ENCODE assay signal across 9 cellular contexts in genomic region chr14:23056257-23056955, GRCh38. TPM values are rescaled to one million over a fixed set of nuclear protein-coding genes. Genes with fewer than 3 reads are reported as not detected.
A peak's percentile ranks its signal among the peaks of the same experiment; 100 is the strongest.
DNase-seq lines count a peak whose midpoint lies in the region; ATAC-seq and TF ChIP-seq lines count a peak whose summit lies in the region.
"Had no signal": no experiment of that assay in that cellular context is flagged by ENCODE, and none has a peak within 500 bp of the region (broad histone marks: within the 10 kb centered on the region; RNA-seq: fewer than 3 reads in every experiment).

No MANE protein-coding gene starts in this region.

- H3K27ac ChIP-seq in dorsolateral prefrontal cortex (peak overlapping the region in 11 of 59 donors; percentile 21 to 87 (median 69)), mesendoderm (ENCODE audit: low read depth, low read length) (no peak overlapping the region)

- H3K27ac Mint-ChIP-seq in activated B cell treated with CpG ODN at 0.5 μM for 24 hours: peak overlapping the region; percentile 13

- intact Hi-C loops in activated B cell treated with CpG ODN at 0.5 μM for 24 hours (cut with micrococcal nuclease): loop anchor here (1.0 to 10.0 kb wide), 6 partner anchors 34 to 742 kb away; partner anchors contain the start of gene LRP10
- intact Hi-C loops in dorsolateral prefrontal cortex (cut with DNase I): loop anchor here in 1 of 2 donors (2.0 to 10.0 kb wide), 3 partner anchors 20 to 502 kb away; no protein-coding TSS in a partner anchor

- H3K27me3 ChIP-seq in dorsolateral prefrontal cortex (no peaks in the 10 kb centered on the region), mesendoderm (ENCODE audit: insufficient read depth, low read length, poor library complexity) (no peaks in the 10 kb centered on the region)

- H4K5ac ChIP-seq in mesendoderm (ENCODE audit: low read length): no peak overlapping the region

- no peak overlapping the region for H3K23ac ChIP-seq in mesendoderm (ENCODE audit: low read length)

- H3K4ac ChIP-seq in mesendoderm (ENCODE audit: low read depth, low read length): no peak overlapping the region

- no peaks in the 10 kb centered on the region for H3K9me3 Mint-ChIP-seq in activated B cell treated with CpG ODN at 0.5 μM for 24 hours

- H3K36me3 Mint-ChIP-seq in activated B cell treated with CpG ODN at 0.5 μM for 24 hours (ENCODE audit: low read depth): peaks cover 32% of the 10 kb centered on the region

- CTCF ChIA-PET in activated B cell treated with CpG ODN at 0.5 μM for 24 hours (lab: Charles Lee): interaction anchor here (1.1 to 10.5 kb wide), 5 partner anchors 12 to 84 kb away, joined by 4 to 284 read pairs (median 18); partner anchors contain the start of gene AJUBA

- no peaks in the 10 kb centered on the region for H3K79me2 ChIP-seq in mesendoderm (ENCODE audit: control insufficient read depth, insufficient read depth, low read length)

- H3K4me3 ChIP-seq in dorsolateral prefrontal cortex (peak overlapping the region in 53 of 59 donors; percentile 57 to 82 (median 73)), mesendoderm (ENCODE audit: low read length) (peak overlapping the region; percentile 59)

- H4K8ac ChIP-seq in mesendoderm (ENCODE audit: low read depth, low read length): no peak overlapping the region

- H2BK5ac ChIP-seq in mesendoderm (ENCODE audit: low read length): no peak overlapping the region

- peak overlapping the region; percentile 90 for H3K9ac ChIP-seq in mesendoderm (ENCODE audit: low read length)

- no peak overlapping the region for H2BK15ac ChIP-seq in mesendoderm (replicated peaks; ENCODE audit: low read depth)

- WGBS in mesendoderm (ENCODE audit: extremely low coverage, insufficient coverage, low lambda C conversion rate): no CpG with 5 or more reads among the region's 14 CpGs

- peaks cover 6% of the 10 kb centered on the region for H3K36me3 ChIP-seq in mesendoderm (ENCODE audit: control insufficient read depth, insufficient read depth, low read length)

- no peak overlapping the region for H2BK120ac ChIP-seq in mesendoderm (ENCODE audit: low read depth, low read length)

- H2AK5ac ChIP-seq in mesendoderm (ENCODE audit: low read length): no peak overlapping the region

- POLR2A ChIA-PET in activated B cell treated with CpG ODN at 0.5 μM for 24 hours (lab: Charles Lee): interaction anchor here (2.0 to 3.3 kb wide), 4 partner anchors 39 to 74 kb away, joined by 8 to 18 read pairs (median 12); partner anchors contain the start of genes ACIN1, AJUBA and C14orf119

- H3K4me1 ChIP-seq in mesendoderm (ENCODE audit: control insufficient read depth, low read depth, low read length): no peaks in the 10 kb centered on the region

- DNase-seq in activated B cell treated with CpG ODN at 0.5 μM for 24 hours (peak; percentile 64), dorsolateral prefrontal cortex (peak in 5 of 10 donors; percentile 26 to 51 (median 44)), mesendoderm (peak; percentile 93), cortex of kidney (lab: John Stamatoyannopoulos, UW) (no peak), NCI-H2107 (lab: John Stamatoyannopoulos, UW) (no peak)
- DNase-seq in stimulated activated CD8-positive, alpha-beta memory T cell treated with anti-CD3 and anti-CD28 coated beads, Interleukin-2, amount 100 ng/mL, for 48 hours (ENCODE audit: low read depth in 2 of 2): peak; percentile 50 to 60

- no peak for TF ChIP-seq CTCF in activated B cell treated with CpG ODN at 0.5 μM for 24 hours (IDR thresholded peaks at IDR 0.05)
- TF ChIP-seq CTCF in dorsolateral prefrontal cortex (IDR thresholded peaks at IDR 0.05 in 54 of 56, conservative IDR thresholded peaks at IDR 0.05 in 2 of 56; ENCODE audit: low read depth in 1 of 56, partially characterized antibody in 56 of 56): peak in 54 of 56 donors; percentile 18 to 71 (median 57)

- peaks cover 2% of the 10 kb centered on the region for H3K79me1 ChIP-seq in mesendoderm (ENCODE audit: low read length)

- ATAC-seq in GM18861 (IDR thresholded peaks at IDR 0.05; ENCODE audit: unreplicated experiment) (peak; percentile 58), HG03280 (IDR thresholded peaks at IDR 0.05; ENCODE audit: unreplicated experiment) (peak; percentile 47), activated B cell treated with CpG ODN at 0.5 μM for 24 hours (ENCODE audit: low read depth) (peak; percentile 73)

- H3K4me2 ChIP-seq in mesendoderm (ENCODE audit: low read length): peak overlapping the region; percentile 47

- peaks cover 18% of the 10 kb centered on the region for H3K4me1 Mint-ChIP-seq in activated B cell treated with CpG ODN at 0.5 μM for 24 hours

- no peak overlapping the region for H3K18ac ChIP-seq in mesendoderm (ENCODE audit: low read length)

- peak overlapping the region; percentile 79 for H3K4me3 Mint-ChIP-seq in activated B cell treated with CpG ODN at 0.5 μM for 24 hours

- peak overlapping the region; percentile 78 for H3K56ac ChIP-seq in mesendoderm (ENCODE audit: low read length)

- peaks cover 2% of the 10 kb centered on the region for H3K27me3 Mint-ChIP-seq in activated B cell treated with CpG ODN at 0.5 μM for 24 hours

RNA-seq across cellular contexts. Expression of gene CDH24, which starts 0.9 kb away (rescaled TPM):
- 0.73 and 1.3 TPM in 2 replicates for total RNA-seq in activated B cell treated with CpG ODN at 0.5 μM for 24 hours
- total RNA-seq in dorsolateral prefrontal cortex: 10 to 100 TPM in 40 of 120 experiments, 1 to 10 TPM in 80; 4.3 to 15.9 (median 8.8) TPM
- 11.2 TPM for polyA plus RNA-seq in mesendoderm (2013, experiment 1 of 2)
- 10.8 TPM for polyA plus RNA-seq in mesendoderm (2013, experiment 2 of 2)

RNA-seq across cellular contexts. Expression of gene PSMB11, which starts 14.4 kb away (rescaled TPM):
- total RNA-seq in activated B cell treated with CpG ODN at 0.5 μM for 24 hours (not detected in 2 replicates), dorsolateral prefrontal cortex (under 1 TPM in 4 of 120 experiments, not detected in 116; 0.17 to 0.43 (median 0.22) TPM)
- not detected for polyA plus RNA-seq in mesendoderm (2013, experiment 1 of 2)
- polyA plus RNA-seq in mesendoderm (2013, experiment 2 of 2): not detected
- total RNA-seq: temporal lobe had no signal

RNA-seq across cellular contexts. Expression of gene PSMB5, which starts 21.7 kb away (rescaled TPM):
- 53.3 and 67.5 TPM in 2 replicates for total RNA-seq in activated B cell treated with CpG ODN at 0.5 μM for 24 hours
- total RNA-seq in dorsolateral prefrontal cortex: 100 to 1,000 TPM in 60 of 120 experiments, 10 to 100 TPM in 60; 63.4 to 136 (median 100) TPM
- polyA plus RNA-seq in mesendoderm (2013, experiment 1 of 2): 202 TPM
- 203 TPM for polyA plus RNA-seq in mesendoderm (2013, experiment 2 of 2)

RNA-seq across cellular contexts. Expression of gene ACIN1, which starts 38.5 kb away (rescaled TPM):
- total RNA-seq in activated B cell treated with CpG ODN at 0.5 μM for 24 hours (238 and 263 TPM in 2 replicates), dorsolateral prefrontal cortex (100 to 1,000 TPM; 107 to 209 (median 157) TPM)
- 212 TPM for polyA plus RNA-seq in mesendoderm (2013, experiment 1 of 2)
- polyA plus RNA-seq in mesendoderm (2013, experiment 2 of 2): 206 TPM

RNA-seq across cellular contexts. Expression of gene C14orf119, which starts 38.9 kb away (rescaled TPM):
- total RNA-seq in activated B cell treated with CpG ODN at 0.5 μM for 24 hours: 35.3 and 36.0 TPM in 2 replicates
- total RNA-seq in dorsolateral prefrontal cortex: 10 to 100 TPM in 119 of 120 experiments, 1 to 10 TPM in 1; 7.9 to 32.3 (median 22.8) TPM
- 37.0 TPM for polyA plus RNA-seq in mesendoderm (2013, experiment 1 of 2)
- 35.2 TPM for polyA plus RNA-seq in mesendoderm (2013, experiment 2 of 2)

Comparison
In these comparisons a context has a peak if more than half of its experiments do, and no peak if none do; other contexts are left out.
1. DNase-seq: peak in activated B cell treated with CpG ODN at 0.5 μM for 24 hours (single experiment), mesendoderm (single experiment) and stimulated activated CD8-positive, alpha-beta memory T cell treated with anti-CD3 and anti-CD28 coated beads, Interleukin-2, amount 100 ng/mL, for 48 hours (2 of 2); none in cortex of kidney (single experiment) and NCI-H2107 (single experiment).
2. Peak in every context shown above with its lines, with median percentiles within 50 percentile points of each other: ATAC-seq.